Comparison of ENCODE assay signal across 1 cellular context in the genomic region with DNA sequence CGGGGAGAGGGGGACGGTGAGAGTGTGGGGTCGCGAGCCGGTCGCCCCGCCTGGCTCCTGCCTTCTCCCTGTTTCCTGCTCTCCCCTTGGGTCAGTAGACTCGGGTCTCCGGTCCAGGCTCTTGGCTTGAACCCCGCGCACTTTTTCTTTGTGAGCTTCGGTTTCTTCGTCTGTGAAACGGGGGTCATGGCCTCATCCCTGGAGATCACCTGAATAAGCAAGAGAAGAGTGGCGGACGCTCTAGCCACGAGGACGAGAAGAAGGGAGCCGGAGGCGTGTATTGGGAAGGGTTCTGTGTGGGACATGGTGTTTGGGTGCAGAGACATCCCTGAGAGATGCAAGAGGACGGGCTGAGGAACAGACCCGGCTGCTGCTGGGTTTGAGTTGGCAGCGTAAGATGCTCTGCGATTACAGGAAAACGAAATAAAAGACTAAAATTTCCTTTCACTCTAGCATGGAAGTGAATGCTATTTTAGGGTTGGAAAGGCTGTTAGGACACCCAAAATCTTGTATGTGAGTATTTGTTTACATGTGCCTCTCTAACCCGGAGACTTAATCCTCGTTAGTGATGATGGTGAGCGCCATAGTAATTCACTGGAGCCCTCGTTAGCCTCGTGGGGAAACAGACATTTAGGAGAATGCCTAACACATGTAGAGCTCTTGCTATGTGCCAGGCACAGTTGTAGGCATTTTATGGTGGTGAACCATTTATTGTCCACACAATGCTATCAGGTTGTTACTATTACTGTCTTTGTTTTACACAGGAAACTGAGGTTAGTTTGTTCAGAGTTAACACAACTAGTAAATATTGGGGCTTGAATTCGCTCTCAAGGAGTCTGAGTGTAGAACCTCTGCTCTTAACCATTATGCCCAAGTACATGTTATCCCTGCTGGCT.
TF ChIP-seq lines count a peak whose summit lies in the region.

No MANE protein-coding gene starts in this region.

TF ChIP-seq in HepG2, 621 proteins besides CTCF, POLR2A, EP300 and RAD21 (continued from another document and continues in another):
- TF ChIP-seq, protein P1, sequence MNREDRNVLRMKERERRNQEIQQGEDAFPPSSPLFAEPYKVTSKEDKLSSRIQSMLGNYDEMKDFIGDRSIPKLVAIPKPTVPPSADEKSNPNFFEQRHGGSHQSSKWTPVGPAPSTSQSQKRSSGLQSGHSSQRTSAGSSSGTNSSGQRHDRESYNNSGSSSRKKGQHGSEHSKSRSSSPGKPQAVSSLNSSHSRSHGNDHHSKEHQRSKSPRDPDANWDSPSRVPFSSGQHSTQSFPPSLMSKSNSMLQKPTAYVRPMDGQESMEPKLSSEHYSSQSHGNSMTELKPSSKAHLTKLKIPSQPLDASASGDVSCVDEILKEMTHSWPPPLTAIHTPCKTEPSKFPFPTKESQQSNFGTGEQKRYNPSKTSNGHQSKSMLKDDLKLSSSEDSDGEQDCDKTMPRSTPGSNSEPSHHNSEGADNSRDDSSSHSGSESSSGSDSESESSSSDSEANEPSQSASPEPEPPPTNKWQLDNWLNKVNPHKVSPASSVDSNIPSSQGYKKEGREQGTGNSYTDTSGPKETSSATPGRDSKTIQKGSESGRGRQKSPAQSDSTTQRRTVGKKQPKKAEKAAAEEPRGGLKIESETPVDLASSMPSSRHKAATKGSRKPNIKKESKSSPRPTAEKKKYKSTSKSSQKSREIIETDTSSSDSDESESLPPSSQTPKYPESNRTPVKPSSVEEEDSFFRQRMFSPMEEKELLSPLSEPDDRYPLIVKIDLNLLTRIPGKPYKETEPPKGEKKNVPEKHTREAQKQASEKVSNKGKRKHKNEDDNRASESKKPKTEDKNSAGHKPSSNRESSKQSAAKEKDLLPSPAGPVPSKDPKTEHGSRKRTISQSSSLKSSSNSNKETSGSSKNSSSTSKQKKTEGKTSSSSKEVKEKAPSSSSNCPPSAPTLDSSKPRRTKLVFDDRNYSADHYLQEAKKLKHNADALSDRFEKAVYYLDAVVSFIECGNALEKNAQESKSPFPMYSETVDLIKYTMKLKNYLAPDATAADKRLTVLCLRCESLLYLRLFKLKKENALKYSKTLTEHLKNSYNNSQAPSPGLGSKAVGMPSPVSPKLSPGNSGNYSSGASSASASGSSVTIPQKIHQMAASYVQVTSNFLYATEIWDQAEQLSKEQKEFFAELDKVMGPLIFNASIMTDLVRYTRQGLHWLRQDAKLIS (CRISPR knock-in tag; IDR thresholded peaks at IDR 0.05) = no peak
- TF ChIP-seq, protein P2, sequence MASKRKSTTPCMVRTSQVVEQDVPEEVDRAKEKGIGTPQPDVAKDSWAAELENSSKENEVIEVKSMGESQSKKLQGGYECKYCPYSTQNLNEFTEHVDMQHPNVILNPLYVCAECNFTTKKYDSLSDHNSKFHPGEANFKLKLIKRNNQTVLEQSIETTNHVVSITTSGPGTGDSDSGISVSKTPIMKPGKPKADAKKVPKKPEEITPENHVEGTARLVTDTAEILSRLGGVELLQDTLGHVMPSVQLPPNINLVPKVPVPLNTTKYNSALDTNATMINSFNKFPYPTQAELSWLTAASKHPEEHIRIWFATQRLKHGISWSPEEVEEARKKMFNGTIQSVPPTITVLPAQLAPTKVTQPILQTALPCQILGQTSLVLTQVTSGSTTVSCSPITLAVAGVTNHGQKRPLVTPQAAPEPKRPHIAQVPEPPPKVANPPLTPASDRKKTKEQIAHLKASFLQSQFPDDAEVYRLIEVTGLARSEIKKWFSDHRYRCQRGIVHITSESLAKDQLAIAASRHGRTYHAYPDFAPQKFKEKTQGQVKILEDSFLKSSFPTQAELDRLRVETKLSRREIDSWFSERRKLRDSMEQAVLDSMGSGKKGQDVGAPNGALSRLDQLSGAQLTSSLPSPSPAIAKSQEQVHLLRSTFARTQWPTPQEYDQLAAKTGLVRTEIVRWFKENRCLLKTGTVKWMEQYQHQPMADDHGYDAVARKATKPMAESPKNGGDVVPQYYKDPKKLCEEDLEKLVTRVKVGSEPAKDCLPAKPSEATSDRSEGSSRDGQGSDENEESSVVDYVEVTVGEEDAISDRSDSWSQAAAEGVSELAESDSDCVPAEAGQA (IDR thresholded peaks at IDR 0.05; ENCODE audit: low read depth) = no peak
- TF ChIP-seq, protein P2 (CRISPR knock-in tag; IDR thresholded peaks at IDR 0.05; ENCODE audit: borderline replicate concordance) = no peak
- TF ChIP-seq ZNF235 (CRISPR knock-in tag; IDR thresholded peaks at IDR 0.05; ENCODE audit: borderline replicate concordance) = peak; percentile 84; the same call in 1 of the 2 replicates
- TF ChIP-seq, protein P3, sequence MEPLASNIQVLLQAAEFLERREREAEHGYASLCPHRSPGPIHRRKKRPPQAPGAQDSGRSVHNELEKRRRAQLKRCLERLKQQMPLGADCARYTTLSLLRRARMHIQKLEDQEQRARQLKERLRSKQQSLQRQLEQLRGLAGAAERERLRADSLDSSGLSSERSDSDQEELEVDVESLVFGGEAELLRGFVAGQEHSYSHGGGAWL (CRISPR knock-in tag; IDR thresholded peaks at IDR 0.05) = no peak
- TF ChIP-seq ZNF737 (CRISPR knock-in tag; IDR thresholded peaks at IDR 0.05; ENCODE audit: borderline replicate concordance) = no peak
- no peak for TF ChIP-seq ZFY (CRISPR knock-in tag; IDR thresholded peaks at IDR 0.05)
- no peak for TF ChIP-seq NFRKB (IDR thresholded peaks at IDR 0.05)
- peak; percentile 4; the same call in 1 of the 2 replicates for TF ChIP-seq ARID2 (CRISPR knock-in tag; IDR thresholded peaks at IDR 0.05; ENCODE audit: borderline replicate concordance)
- TF ChIP-seq, protein P4, sequence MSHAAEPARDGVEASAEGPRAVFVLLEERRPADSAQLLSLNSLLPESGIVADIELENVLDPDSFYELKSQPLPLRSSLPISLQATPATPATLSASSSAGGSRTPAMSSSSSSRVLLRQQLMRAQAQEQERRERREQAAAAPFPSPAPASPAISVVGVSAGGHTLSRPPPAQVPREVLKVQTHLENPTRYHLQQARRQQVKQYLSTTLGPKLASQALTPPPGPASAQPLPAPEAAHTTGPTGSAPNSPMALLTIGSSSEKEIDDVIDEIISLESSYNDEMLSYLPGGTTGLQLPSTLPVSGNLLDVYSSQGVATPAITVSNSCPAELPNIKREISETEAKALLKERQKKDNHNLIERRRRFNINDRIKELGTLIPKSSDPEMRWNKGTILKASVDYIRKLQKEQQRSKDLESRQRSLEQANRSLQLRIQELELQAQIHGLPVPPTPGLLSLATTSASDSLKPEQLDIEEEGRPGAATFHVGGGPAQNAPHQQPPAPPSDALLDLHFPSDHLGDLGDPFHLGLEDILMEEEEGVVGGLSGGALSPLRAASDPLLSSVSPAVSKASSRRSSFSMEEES (CRISPR knock-in tag; IDR thresholded peaks at IDR 0.05) = no peak
- TF ChIP-seq, protein P5, sequence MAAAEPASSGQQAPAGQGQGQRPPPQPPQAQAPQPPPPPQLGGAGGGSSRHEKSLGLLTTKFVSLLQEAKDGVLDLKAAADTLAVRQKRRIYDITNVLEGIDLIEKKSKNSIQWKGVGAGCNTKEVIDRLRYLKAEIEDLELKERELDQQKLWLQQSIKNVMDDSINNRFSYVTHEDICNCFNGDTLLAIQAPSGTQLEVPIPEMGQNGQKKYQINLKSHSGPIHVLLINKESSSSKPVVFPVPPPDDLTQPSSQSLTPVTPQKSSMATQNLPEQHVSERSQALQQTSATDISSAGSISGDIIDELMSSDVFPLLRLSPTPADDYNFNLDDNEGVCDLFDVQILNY (CRISPR knock-in tag; conservative IDR thresholded peaks at IDR 0.05) = no peak
- TF ChIP-seq, protein P6, sequence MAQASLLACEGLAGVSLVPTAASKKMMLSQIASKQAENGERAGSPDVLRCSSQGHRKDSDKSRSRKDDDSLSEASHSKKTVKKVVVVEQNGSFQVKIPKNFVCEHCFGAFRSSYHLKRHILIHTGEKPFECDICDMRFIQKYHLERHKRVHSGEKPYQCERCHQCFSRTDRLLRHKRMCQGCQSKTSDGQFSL (CRISPR knock-in tag; IDR thresholded peaks at IDR 0.05) = no peak; the same call in 1 of the 2 replicates
- TF ChIP-seq JUND (CRISPR knock-in tag; IDR thresholded peaks at IDR 0.05) = no peak
- TF ChIP-seq, protein P7, sequence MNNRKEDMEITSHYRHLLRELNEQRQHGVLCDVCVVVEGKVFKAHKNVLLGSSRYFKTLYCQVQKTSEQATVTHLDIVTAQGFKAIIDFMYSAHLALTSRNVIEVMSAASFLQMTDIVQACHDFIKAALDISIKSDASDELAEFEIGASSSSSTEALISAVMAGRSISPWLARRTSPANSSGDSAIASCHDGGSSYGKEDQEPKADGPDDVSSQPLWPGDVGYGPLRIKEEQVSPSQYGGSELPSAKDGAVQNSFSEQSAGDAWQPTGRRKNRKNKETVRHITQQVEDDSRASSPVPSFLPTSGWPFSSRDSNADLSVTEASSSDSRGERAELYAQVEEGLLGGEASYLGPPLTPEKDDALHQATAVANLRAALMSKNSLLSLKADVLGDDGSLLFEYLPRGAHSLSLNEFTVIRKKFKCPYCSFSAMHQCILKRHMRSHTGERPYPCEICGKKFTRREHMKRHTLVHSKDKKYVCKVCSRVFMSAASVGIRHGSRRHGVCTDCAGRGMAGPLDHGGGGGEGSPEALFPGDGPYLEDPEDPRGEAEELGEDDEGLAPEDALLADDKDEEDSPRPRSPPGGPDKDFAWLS (CRISPR knock-in tag; IDR thresholded peaks at IDR 0.05; ENCODE audit: borderline replicate concordance) = no peak
- no peak for TF ChIP-seq ZNF205 (CRISPR knock-in tag; IDR thresholded peaks at IDR 0.05)
- TF ChIP-seq ZBTB7A (CRISPR knock-in tag; IDR thresholded peaks at IDR 0.05) = 0 out of 2 replicates have a peak, but pooled peaks have one; percentile 38
- no peak for TF ChIP-seq ZNF20 (CRISPR knock-in tag; IDR thresholded peaks at IDR 0.05)
- TF ChIP-seq ZBTB7B (CRISPR knock-in tag; IDR thresholded peaks at IDR 0.05) = no peak
- TF ChIP-seq, protein P8, sequence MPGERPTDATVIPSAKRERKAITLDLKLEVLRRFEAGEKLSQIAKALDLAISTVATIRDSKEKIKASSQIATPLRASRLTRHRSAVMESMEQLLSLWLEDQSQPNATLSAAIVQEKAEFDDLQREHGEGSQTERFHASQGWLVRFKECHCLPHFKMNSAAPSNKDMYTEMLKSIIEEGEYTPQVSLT (CRISPR knock-in tag; IDR thresholded peaks at IDR 0.05; ENCODE audit: borderline replicate concordance, low read depth) = no peak
- TF ChIP-seq MEIS1 (CRISPR knock-in tag; IDR thresholded peaks at IDR 0.05; ENCODE audit: borderline replicate concordance) = no peak
- no peak for TF ChIP-seq ZNF605 (CRISPR knock-in tag; IDR thresholded peaks at IDR 0.05)
- no peak for TF ChIP-seq ZNF33A (CRISPR knock-in tag; IDR thresholded peaks at IDR 0.05; ENCODE audit: borderline replicate concordance)
- TF ChIP-seq, protein P9, sequence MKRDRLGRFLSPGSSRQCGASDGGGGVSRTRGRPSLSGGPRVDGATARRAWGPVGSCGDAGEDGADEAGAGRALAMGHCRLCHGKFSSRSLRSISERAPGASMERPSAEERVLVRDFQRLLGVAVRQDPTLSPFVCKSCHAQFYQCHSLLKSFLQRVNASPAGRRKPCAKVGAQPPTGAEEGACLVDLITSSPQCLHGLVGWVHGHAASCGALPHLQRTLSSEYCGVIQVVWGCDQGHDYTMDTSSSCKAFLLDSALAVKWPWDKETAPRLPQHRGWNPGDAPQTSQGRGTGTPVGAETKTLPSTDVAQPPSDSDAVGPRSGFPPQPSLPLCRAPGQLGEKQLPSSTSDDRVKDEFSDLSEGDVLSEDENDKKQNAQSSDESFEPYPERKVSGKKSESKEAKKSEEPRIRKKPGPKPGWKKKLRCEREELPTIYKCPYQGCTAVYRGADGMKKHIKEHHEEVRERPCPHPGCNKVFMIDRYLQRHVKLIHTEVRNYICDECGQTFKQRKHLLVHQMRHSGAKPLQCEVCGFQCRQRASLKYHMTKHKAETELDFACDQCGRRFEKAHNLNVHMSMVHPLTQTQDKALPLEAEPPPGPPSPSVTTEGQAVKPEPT (CRISPR knock-in tag; IDR thresholded peaks at IDR 0.05; ENCODE audit: low read depth) = no peak
- no peak for TF ChIP-seq ZNF501 (CRISPR knock-in tag; IDR thresholded peaks at IDR 0.05)
- no peak for TF ChIP-seq TBX3 (IDR thresholded peaks at IDR 0.05; ENCODE audit: borderline replicate concordance)
- TF ChIP-seq ZNF780A (CRISPR knock-in tag; IDR thresholded peaks at IDR 0.05) = no peak
- no peak for TF ChIP-seq MEF2D (CRISPR knock-in tag; IDR thresholded peaks at IDR 0.05)
- 0 out of 2 replicates have a peak, but pooled peaks have one; percentile 16 for TF ChIP-seq ZMYM4 (CRISPR knock-in tag; IDR thresholded peaks at IDR 0.05)
- TF ChIP-seq MXD4 (CRISPR knock-in tag; IDR thresholded peaks at IDR 0.05) = no peak
- TF ChIP-seq TOE1 (CRISPR knock-in tag; IDR thresholded peaks at IDR 0.05) = no peak
- no peak for TF ChIP-seq ZKSCAN5 (CRISPR knock-in tag; IDR thresholded peaks at IDR 0.05)
- TF ChIP-seq, protein P10, sequence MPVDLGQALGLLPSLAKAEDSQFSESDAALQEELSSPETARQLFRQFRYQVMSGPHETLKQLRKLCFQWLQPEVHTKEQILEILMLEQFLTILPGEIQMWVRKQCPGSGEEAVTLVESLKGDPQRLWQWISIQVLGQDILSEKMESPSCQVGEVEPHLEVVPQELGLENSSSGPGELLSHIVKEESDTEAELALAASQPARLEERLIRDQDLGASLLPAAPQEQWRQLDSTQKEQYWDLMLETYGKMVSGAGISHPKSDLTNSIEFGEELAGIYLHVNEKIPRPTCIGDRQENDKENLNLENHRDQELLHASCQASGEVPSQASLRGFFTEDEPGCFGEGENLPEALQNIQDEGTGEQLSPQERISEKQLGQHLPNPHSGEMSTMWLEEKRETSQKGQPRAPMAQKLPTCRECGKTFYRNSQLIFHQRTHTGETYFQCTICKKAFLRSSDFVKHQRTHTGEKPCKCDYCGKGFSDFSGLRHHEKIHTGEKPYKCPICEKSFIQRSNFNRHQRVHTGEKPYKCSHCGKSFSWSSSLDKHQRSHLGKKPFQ (CRISPR knock-in tag; IDR thresholded peaks at IDR 0.05; ENCODE audit: insufficient replicate concordance) = peak; percentile 27
- TF ChIP-seq NFATC3 (CRISPR knock-in tag; IDR thresholded peaks at IDR 0.05) = no peak
- no peak for TF ChIP-seq U2AF1 (optimal IDR thresholded peaks at IDR 0.05; ENCODE audit: low read depth, low read length)
- peak; percentile 12; the same call in 1 of the 2 replicates for TF ChIP-seq SMYD3 (CRISPR knock-in tag; IDR thresholded peaks at IDR 0.05)
- no peak for TF ChIP-seq ZNF792 (CRISPR knock-in tag; IDR thresholded peaks at IDR 0.05)
